ENCODE assay signal across 11 cellular contexts in the genomic region with DNA sequence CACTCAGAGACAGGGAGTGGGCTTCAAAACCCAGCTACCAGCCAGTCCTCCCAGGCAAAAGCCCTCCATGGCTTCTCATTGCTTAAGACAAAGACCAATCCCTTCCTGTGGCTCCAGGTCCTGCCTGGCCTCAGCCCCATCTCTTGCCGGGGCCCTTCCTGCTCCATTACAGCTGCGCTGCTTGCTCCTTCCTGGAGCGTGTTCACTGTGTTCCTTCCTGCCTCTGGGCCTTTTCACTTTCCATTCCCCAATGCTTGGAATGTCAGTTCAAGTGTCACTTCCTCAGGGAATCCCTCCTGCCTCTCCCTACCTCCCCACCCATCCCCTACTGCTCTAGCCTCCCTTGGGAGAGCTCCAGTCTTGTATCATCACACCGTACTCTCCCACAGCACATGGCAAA. TPM values are rescaled to one million over a fixed set of nuclear protein-coding genes. Genes with fewer than 3 reads are reported as not detected.
DNase-seq lines count a peak whose midpoint lies in the region; ATAC-seq and TF ChIP-seq lines count a peak whose summit lies in the region.
"Had no signal": no experiment of that assay in that cellular context is flagged by ENCODE, and none has a peak within 500 bp of the region (broad histone marks: within the 10 kb centered on the region; RNA-seq: fewer than 3 reads in every experiment).

No MANE protein-coding gene starts in this region.

- H3K36me3 Mint-ChIP-seq in progenitor cell of endocrine pancreas (ENCODE audit: insufficient read depth), result no peaks in the 10 kb centered on the region
- no peaks in the 10 kb centered on the region for H3K36me3 Mint-ChIP-seq in activated CD8-positive, alpha-beta memory T cell treated with anti-CD3 and anti-CD28 coated beads, Interleukin-2, amount 10 ng/mL, durations not matched to agents 7 days and 5 days

- H3K4me3 ChIP-seq in ACC112 (ENCODE audit: low read depth, low read length) (no peak overlapping the region), PC-9 (no peak overlapping the region), right atrium auricular region (no peak overlapping the region)

- peaks cover 4% of the 10 kb centered on the region for H3K9me3 Mint-ChIP-seq in progenitor cell of endocrine pancreas (ENCODE audit: low read depth)
- no peaks in the 10 kb centered on the region for H3K9me3 Mint-ChIP-seq in activated CD8-positive, alpha-beta memory T cell treated with anti-CD3 and anti-CD28 coated beads, Interleukin-2, amount 10 ng/mL, durations not matched to agents 7 days and 5 days (ENCODE audit: low read depth)

- H3F3A ChIP-seq in PC-9 (ENCODE audit: insufficient read depth, low read depth), result peaks cover 44% of the 10 kb centered on the region

- H3K27ac ChIP-seq in ACC112 (ENCODE audit: low read depth, low read length), result peak overlapping the region; percentile 43; the same call in 1 of the 2 replicates
- peak overlapping the region; percentile 56 for H3K27ac ChIP-seq in PC-9
- H3K27ac ChIP-seq in right atrium auricular region, result peak overlapping the region; percentile 36 to 51
- H3K27ac ChIP-seq: WERI-Rb-1 had no signal

- TF ChIP-seq CTCF in PC-9 (conservative IDR thresholded peaks at IDR 0.05) (no peak), right atrium auricular region (IDR thresholded peaks at IDR 0.05) (no peak), progenitor cell of endocrine pancreas (IDR thresholded peaks at IDR 0.05; ENCODE audit: unreplicated experiment) (no peak)

- peaks cover 23% of the 10 kb centered on the region for H3K4me1 Mint-ChIP-seq in progenitor cell of endocrine pancreas (ENCODE audit: low read depth)
- peaks cover 2% of the 10 kb centered on the region for H3K4me1 Mint-ChIP-seq in activated CD8-positive, alpha-beta memory T cell treated with anti-CD3 and anti-CD28 coated beads, Interleukin-2, amount 10 ng/mL, durations not matched to agents 7 days and 5 days

- CTCF ChIA-PET in PC-9 (lab: Charles Lee), result interaction anchor here (0.5 kb wide), 1 partner anchor 19 kb away, joined by 3 read pairs; no protein-coding TSS in a partner anchor
- CTCF ChIA-PET in activated CD8-positive, alpha-beta memory T cell treated with anti-CD3 and anti-CD28 coated beads, Interleukin-2, amount 10 ng/mL, durations not matched to agents 7 days and 5 days (lab: Charles Lee), result interaction anchor here (1.5 kb wide), 1 partner anchor 101 kb away, joined by 3 read pairs; the partner anchor contains the start of gene UQCC2

- no peak for DNase-seq in PC-9
- no peak for DNase-seq in right atrium auricular region (ENCODE audit: low spot score)
- DNase-seq in progenitor cell of endocrine pancreas (ENCODE audit: low spot score, unreplicated experiment), result no peak
- DNase-seq in amniotic stem cell (lab: John Stamatoyannopoulos, UW), result no peak
- no peak for DNase-seq in activated CD8-positive, alpha-beta memory T cell treated with anti-CD3 and anti-CD28 coated beads, Interleukin-2, amount 10 ng/mL, durations not matched to agents 7 days and 5 days
- no peak for DNase-seq in DMS53 treated with DMSO at 0.1 percent for 48 hours (lab: John Stamatoyannopoulos, UW; ENCODE audit: unreplicated experiment)
- DNase-seq: GF-D8, NCI-H2171, WERI-Rb-1 had no signal

- peaks cover 47% of the 10 kb centered on the region for H3K4me1 ChIP-seq in ACC112 (ENCODE audit: control insufficient read depth, insufficient read depth, low read length, unreplicated experiment)
- H3K4me1 ChIP-seq in PC-9 (replicated peaks; ENCODE audit: insufficient read depth), result peaks cover 71% of the 10 kb centered on the region
- H3K4me1 ChIP-seq in right atrium auricular region, result peaks cover 0 to 54% of the 10 kb centered on the region in 2 donors

- H3K36me3 ChIP-seq in ACC112 (ENCODE audit: insufficient read depth, low read length), result no peaks in the 10 kb centered on the region
- H3K36me3 ChIP-seq in PC-9 (ENCODE audit: low read depth), result no peaks in the 10 kb centered on the region
- H3K36me3 ChIP-seq in right atrium auricular region, result no peaks in the 10 kb centered on the region
- H3K36me3 ChIP-seq: WERI-Rb-1 had no signal

- H3K27me3 ChIP-seq in ACC112 (ENCODE audit: insufficient read depth, low read length) (no peaks in the 10 kb centered on the region), PC-9 (ENCODE audit: insufficient read depth, low read depth) (no peaks in the 10 kb centered on the region), right atrium auricular region (no peaks in the 10 kb centered on the region)

- no peak for ATAC-seq in HG03354 (IDR thresholded peaks at IDR 0.05; ENCODE audit: poor library complexity, severe bottlenecking, unreplicated experiment)
- ATAC-seq in activated CD8-positive, alpha-beta memory T cell treated with anti-CD3 and anti-CD28 coated beads, Interleukin-2, amount 10 ng/mL, durations not matched to agents 7 days and 5 days, result no peak

- POLR2A ChIA-PET in PC-9 (lab: Charles Lee; ENCODE audit: unreplicated experiment), result interaction anchor here (0.6 kb wide), 1 partner anchor 22 kb away, joined by 3 read pairs; no protein-coding TSS in a partner anchor

- H3K27ac Mint-ChIP-seq in progenitor cell of endocrine pancreas, result peak overlapping the region; percentile 51
- H3K27ac Mint-ChIP-seq in activated CD8-positive, alpha-beta memory T cell treated with anti-CD3 and anti-CD28 coated beads, Interleukin-2, amount 10 ng/mL, durations not matched to agents 7 days and 5 days, result no peak overlapping the region

- BruUV-seq in PC-9 (replicated peaks; lab: Mats Ljungman, UMichigan), result no TSS peak

- H3K4me3 Mint-ChIP-seq in progenitor cell of endocrine pancreas (ENCODE audit: low read depth), result no peak overlapping the region
- H3K4me3 Mint-ChIP-seq in activated CD8-positive, alpha-beta memory T cell treated with anti-CD3 and anti-CD28 coated beads, Interleukin-2, amount 10 ng/mL, durations not matched to agents 7 days and 5 days, result no peak overlapping the region

- no peaks in the 10 kb centered on the region for H3K9me2 ChIP-seq in PC-9 (ENCODE audit: insufficient read depth)

- H4K20me1 ChIP-seq in PC-9 (ENCODE audit: insufficient read depth), result no peaks in the 10 kb centered on the region

- no peak overlapping the region for H2AFZ ChIP-seq in ACC112 (ENCODE audit: low read length, unreplicated experiment)
- no peak overlapping the region for H2AFZ ChIP-seq in PC-9

- intact Hi-C loops in PC-9 (cut with micrococcal nuclease; ENCODE audit: unreplicated experiment), result no loop called here

- H3K27me3 Mint-ChIP-seq in progenitor cell of endocrine pancreas, result peaks cover 3% of the 10 kb centered on the region
- H3K27me3 Mint-ChIP-seq in activated CD8-positive, alpha-beta memory T cell treated with anti-CD3 and anti-CD28 coated beads, Interleukin-2, amount 10 ng/mL, durations not matched to agents 7 days and 5 days, result peaks cover 9% of the 10 kb centered on the region

- H3K9me3 ChIP-seq in PC-9 (ENCODE audit: insufficient read depth, low read depth), result peaks cover 4% of the 10 kb centered on the region
- H3K9me3 ChIP-seq in right atrium auricular region, result peaks cover 0 to 2% of the 10 kb centered on the region in 2 donors

- peak overlapping the region; percentile 57 for H3K4me2 ChIP-seq in PC-9

- no peaks in the 10 kb centered on the region for H3K79me2 ChIP-seq in ACC112 (ENCODE audit: control insufficient read depth, insufficient read depth, low read length, unreplicated experiment)
- no peaks in the 10 kb centered on the region for H3K79me2 ChIP-seq in PC-9 (ENCODE audit: low read depth)

RNA-seq across cellular contexts. Expression of gene ITPR3, which starts 11.1 kb away (rescaled TPM):
- total RNA-seq in PC-9 (2021) (78.3 and 86.9 TPM in 2 replicates), right atrium auricular region (10 to 100 TPM in 1 of 2 donors, 1 to 10 TPM in 1; 6.2 to 17.7 TPM), progenitor cell of endocrine pancreas (28.3 and 30.4 TPM in 2 replicates)
- total RNA-seq in activated CD8-positive, alpha-beta memory T cell treated with anti-CD3 and anti-CD28 coated beads, Interleukin-2, amount 10 ng/mL, durations not matched to agents 7 days and 5 days, result 10 to 100 TPM; 44.9 to 71.3 TPM

RNA-seq across cellular contexts. Expression of gene BAK1, which starts 30.0 kb away (rescaled TPM):
- 24.6 and 28.4 TPM in 2 replicates for total RNA-seq in PC-9 (2021)
- 1 to 10 TPM; 6.5 to 8.6 TPM for total RNA-seq in right atrium auricular region
- 21.0 and 22.4 TPM in 2 replicates for total RNA-seq in progenitor cell of endocrine pancreas
- total RNA-seq in activated CD8-positive, alpha-beta memory T cell treated with anti-CD3 and anti-CD28 coated beads, Interleukin-2, amount 10 ng/mL, durations not matched to agents 7 days and 5 days, result 10 to 100 TPM; 70.9 to 74.4 TPM
